In genomic region chr6:28291573-28291972, GRCh38 we compare ENCODE assay signal across 1 cellular context.
TF ChIP-seq lines count a peak whose summit lies in the region.

No MANE protein-coding gene starts in this region.

TF ChIP-seq in K562, 482 proteins besides CTCF, POLR2A, EP300 and RAD21:
- TF ChIP-seq ZNF324 (CRISPR knock-in tag; IDR thresholded peaks at IDR 0.05) (peak; percentile 93), STAT5A (IDR thresholded peaks at IDR 0.05; ENCODE audit: borderline replicate concordance, low read length) (no peak), MEIS2 (IDR thresholded peaks at IDR 0.05; ENCODE audit: partially characterized antibody) (peak; percentile 1)
TF ChIP-seq in K562: peak in this region for 2.
